In the genomic region with DNA sequence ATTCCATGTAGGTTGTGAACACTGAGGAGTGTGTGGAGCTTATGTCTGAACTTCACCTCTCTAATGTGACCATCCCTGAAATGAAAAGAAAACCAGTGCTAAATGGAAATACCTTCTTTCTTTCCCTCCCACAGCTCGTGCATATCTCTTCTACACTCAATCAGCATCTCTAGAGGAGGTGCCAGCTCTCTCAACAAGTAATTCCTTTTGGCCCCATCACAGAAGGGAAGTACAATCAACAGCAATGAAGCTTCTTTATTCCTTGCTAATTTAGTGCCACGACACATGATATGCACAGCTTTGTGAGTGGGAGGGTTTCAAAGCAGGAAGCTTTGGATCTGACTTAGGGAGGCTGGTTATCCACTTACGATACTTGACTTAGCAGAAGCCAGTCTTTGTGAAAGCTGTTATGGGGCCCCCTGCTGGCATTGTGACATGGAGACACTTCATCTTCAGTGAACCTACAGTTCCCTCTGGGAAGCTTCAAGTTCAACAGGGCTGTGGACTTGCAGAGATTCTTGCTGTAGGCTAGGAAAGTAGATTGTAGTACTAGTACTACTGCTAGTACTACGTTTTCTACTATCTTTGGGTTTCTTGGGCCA, we compare ENCODE assay signal across 9 cellular contexts.
DNase-seq lines count a peak whose midpoint lies in the region; FAIRE-seq and TF ChIP-seq lines count a peak whose summit lies in the region.
"Had no signal": no experiment of that assay in that cellular context is flagged by ENCODE, and none has a peak within 500 bp of the region (broad histone marks: within the 10 kb centered on the region; RNA-seq: fewer than 3 reads in every experiment).

No MANE protein-coding gene starts in this region.

- DNase-seq in ACHN (peak; percentile 65), GM13977 (ENCODE audit: low spot score) (peak; percentile 17), Kasumi-1 (lab: John Stamatoyannopoulos, UW) (peak; percentile 88 to 91), SKM-1 treated with dmso at 0.1 percent for 144 hours (lab: John Stamatoyannopoulos, UW; ENCODE audit: unreplicated experiment) (peak; percentile 57), mesothelial cell of epicardium (ENCODE audit: low spot score in 2 of 2, unreplicated experiment in 2 of 2) (peak; percentile 20 to 53), uterus (peak; percentile 75 to 85), T1000 (lab: John Stamatoyannopoulos, UW) (no peak)

- in situ Hi-C loops in ACHN (cut with HindIII; ENCODE audit: low pct_ligation_motif_present, low pct_unique_long_range_greater_than_20kb, low sequenced_read_pairs) (no loop called here), GM13977 (cut with MboI; ENCODE audit: low pct_unique_long_range_greater_than_20kb, low sequenced_read_pairs, unreplicated experiment) (no loop called here)

- FAIRE-seq in endometrium (lab: Jason Lieb, UNC): peak; percentile 12

- H3K36me3 ChIP-seq in uterus: no peaks in the 10 kb centered on the region

- H3K4me3 ChIP-seq in uterus: no peak overlapping the region

- no peaks in the 10 kb centered on the region for H3K27me3 ChIP-seq in uterus

- no peaks in the 10 kb centered on the region for H3K9me3 ChIP-seq in uterus

- no peak overlapping the region for H3K27ac Mint-ChIP-seq in mesothelial cell of epicardium

- TF ChIP-seq CTCF in GM13977 (IDR thresholded peaks at IDR 0.05; ENCODE audit: extremely low read depth, insufficient read depth, missing control alignments) (peak; percentile 60), mesothelial cell of epicardium (IDR thresholded peaks at IDR 0.05; ENCODE audit: unreplicated experiment) (peak; percentile 19), uterus (IDR thresholded peaks at IDR 0.05) (peak; percentile 44 to 75 (median 60))

- H3K4me1 Mint-ChIP-seq in mesothelial cell of epicardium: peaks cover 7% of the 10 kb centered on the region

- no peaks in the 10 kb centered on the region for H3K9me3 Mint-ChIP-seq in mesothelial cell of epicardium

- intact Hi-C loops in uterus (cut with DNase I; ENCODE audit: low total_unique reads): loop anchor here (5.0 kb wide), 1 partner anchor 114 kb away; no protein-coding TSS in a partner anchor

- H3K27ac ChIP-seq in uterus: no peak overlapping the region
- H3K27ac ChIP-seq: epithelial cell of prostate had no signal

- no peak for TF ChIP-seq POLR2A in uterus (IDR thresholded peaks at IDR 0.05)

- no peaks in the 10 kb centered on the region for H3K27me3 Mint-ChIP-seq in mesothelial cell of epicardium (ENCODE audit: low read depth)

- H3K36me3 Mint-ChIP-seq in mesothelial cell of epicardium: no peaks in the 10 kb centered on the region

- no peak overlapping the region for H3K4me3 Mint-ChIP-seq in mesothelial cell of epicardium

- no peaks in the 10 kb centered on the region for H3K4me1 ChIP-seq in uterus
